In genomic region chr1:155967410-155968400, GRCh38 we compare ENCODE assay signal across 1 cellular context.
TF ChIP-seq lines count a peak whose summit lies in the region.

No MANE protein-coding gene starts in this region.

TF ChIP-seq in HepG2, 621 proteins besides CTCF, POLR2A, EP300 and RAD21 (continued from another document and continues in another):
- peak; percentile 92 for TF ChIP-seq PAXIP1 (CRISPR knock-in tag; conservative IDR thresholded peaks at IDR 0.05)
- TF ChIP-seq ZNF253 (CRISPR knock-in tag; IDR thresholded peaks at IDR 0.05; ENCODE audit: borderline replicate concordance): no peak
- TF ChIP-seq HNF1B (CRISPR knock-in tag; IDR thresholded peaks at IDR 0.05): peak; percentile 74
- no peak for TF ChIP-seq KDM5A (IDR thresholded peaks at IDR 0.05; ENCODE audit: borderline replicate concordance, low read length)
- TF ChIP-seq ZNF382 (CRISPR knock-in tag; IDR thresholded peaks at IDR 0.05; ENCODE audit: borderline replicate concordance): no peak
- peak; percentile 80 for TF ChIP-seq HIC2 (CRISPR knock-in tag; IDR thresholded peaks at IDR 0.05; ENCODE audit: low read depth)
- no peak for TF ChIP-seq TCF7 (IDR thresholded peaks at IDR 0.05; ENCODE audit: low read depth)
- TF ChIP-seq MIXL1 (CRISPR knock-in tag; IDR thresholded peaks at IDR 0.05): peak; percentile 76; the same call in 1 of the 2 replicates
- no peak for TF ChIP-seq FOSL1 (CRISPR knock-in tag; IDR thresholded peaks at IDR 0.05; ENCODE audit: borderline replicate concordance)
- peak; percentile 64 for TF ChIP-seq ZNF609 (CRISPR knock-in tag; IDR thresholded peaks at IDR 0.05; ENCODE audit: borderline replicate concordance)
- TF ChIP-seq ASH2L (IDR thresholded peaks at IDR 0.05; ENCODE audit: insufficient read length, low read depth, low read length): peak; percentile 77
- peak; percentile 84; the same call in 1 of the 2 replicates for TF ChIP-seq MTA1 (CRISPR knock-in tag; IDR thresholded peaks at IDR 0.05; ENCODE audit: borderline replicate concordance)
- no peak for TF ChIP-seq TRAFD1 (CRISPR knock-in tag; IDR thresholded peaks at IDR 0.05; ENCODE audit: borderline replicate concordance)
- TF ChIP-seq ZFP36L1 (CRISPR knock-in tag; IDR thresholded peaks at IDR 0.05): peak; percentile 73; the same call in 1 of the 2 replicates
- no peak for TF ChIP-seq TBP (CRISPR knock-in tag; IDR thresholded peaks at IDR 0.05)
- no peak for TF ChIP-seq SNAPC4 (CRISPR knock-in tag; IDR thresholded peaks at IDR 0.05)
- peak; percentile 16; the same call in 1 of the 2 replicates for TF ChIP-seq PATZ1 (CRISPR knock-in tag; IDR thresholded peaks at IDR 0.05)
- TF ChIP-seq CHD4 (IDR thresholded peaks at IDR 0.05; ENCODE audit: borderline replicate concordance, low read length): no peak
- TF ChIP-seq ZNF772 (CRISPR knock-in tag; IDR thresholded peaks at IDR 0.05): peak; percentile 75; the same call in 1 of the 2 replicates
- no peak for TF ChIP-seq ATF1 (CRISPR knock-in tag; IDR thresholded peaks at IDR 0.05)
- peak; percentile 36; the same call in 1 of the 2 replicates for TF ChIP-seq KAT7 (CRISPR knock-in tag; IDR thresholded peaks at IDR 0.05; ENCODE audit: borderline replicate concordance)
- TF ChIP-seq SMC3 (IDR thresholded peaks at IDR 0.05; ENCODE audit: low read length): no peak
- TF ChIP-seq ZNF639 (CRISPR knock-in tag; conservative IDR thresholded peaks at IDR 0.05): peak; percentile 62; the same call in 1 of the 2 replicates
- TF ChIP-seq SP2 (CRISPR knock-in tag; IDR thresholded peaks at IDR 0.05): no peak
- no peak for TF ChIP-seq RBM22 (optimal IDR thresholded peaks at IDR 0.05; ENCODE audit: low read length)
- no peak for TF ChIP-seq SP5 (CRISPR knock-in tag; IDR thresholded peaks at IDR 0.05; ENCODE audit: borderline replicate concordance, low read depth)
- no peak for TF ChIP-seq ZKSCAN8 (CRISPR knock-in tag; IDR thresholded peaks at IDR 0.05; ENCODE audit: borderline replicate concordance)
- peak; percentile 43 for TF ChIP-seq TEAD3 (CRISPR knock-in tag; optimal IDR thresholded peaks at IDR 0.05; ENCODE audit: borderline replicate concordance)
- no peak for TF ChIP-seq ZNF720 (CRISPR knock-in tag; IDR thresholded peaks at IDR 0.05)
- no peak for TF ChIP-seq ZNF501 (CRISPR knock-in tag; IDR thresholded peaks at IDR 0.05)
